In the genomic region with DNA sequence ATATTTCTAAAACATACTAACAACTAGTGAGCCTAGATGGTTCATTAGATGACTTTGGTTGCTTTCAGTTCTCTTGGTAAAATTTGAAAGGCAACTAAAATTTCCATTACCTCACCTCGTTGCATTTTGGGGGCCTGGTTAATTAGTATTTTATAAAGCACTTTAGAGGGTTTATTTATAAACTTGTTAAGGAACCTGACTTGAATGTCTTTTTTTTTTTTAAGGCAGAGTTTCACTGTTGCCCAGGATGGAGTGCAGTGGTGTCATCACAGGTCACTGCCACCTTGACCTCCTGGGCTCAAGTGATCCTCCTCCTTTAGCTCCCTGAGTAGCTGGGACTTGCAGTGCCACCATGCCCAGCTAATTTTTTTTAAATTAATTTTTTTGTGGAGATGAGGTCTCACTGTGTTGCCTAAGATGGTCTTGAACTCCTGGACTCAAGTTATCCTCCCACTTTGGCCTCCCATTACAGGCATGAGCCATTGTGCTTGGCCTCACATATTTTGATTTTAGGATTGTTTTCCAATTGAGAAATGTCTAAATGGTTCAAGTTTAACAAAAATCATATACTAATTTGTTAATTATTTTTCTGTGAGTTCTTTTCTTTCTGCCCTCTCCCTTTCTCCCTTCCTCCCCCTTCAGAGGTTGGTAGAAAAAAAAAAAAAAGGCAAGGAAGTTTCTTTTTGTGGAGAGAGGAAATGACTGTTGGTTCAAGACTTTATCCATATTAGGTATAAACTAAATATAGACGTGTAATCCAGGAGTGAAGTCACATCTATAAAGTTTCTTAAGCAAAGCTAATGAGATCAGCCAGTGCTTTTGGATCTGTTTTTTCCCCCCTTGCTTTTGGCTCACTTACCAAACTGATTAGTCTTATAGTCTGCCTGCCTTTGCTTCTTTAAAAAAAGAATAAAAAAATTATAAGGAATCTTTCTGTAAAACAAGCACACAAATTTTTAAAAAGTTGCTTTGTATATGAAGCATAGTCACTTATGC, we compare ENCODE assay signal across 8 cellular contexts. TPM values are rescaled to one million over a fixed set of nuclear protein-coding genes. Genes with fewer than 3 reads are reported as not detected.
DNase-seq lines count a peak whose midpoint lies in the region; ATAC-seq, FAIRE-seq and TF ChIP-seq lines count a peak whose summit lies in the region.

No MANE protein-coding gene starts in this region.

- TF ChIP-seq POLR2A in heart left ventricle (IDR thresholded peaks at IDR 0.05) (no peak), erythroblast (IDR thresholded peaks at IDR 0.05; ENCODE audit: low read length) (no peak)

- no peak overlapping the region for H3K4me3 ChIP-seq in GM23338
- peak overlapping the region in 4 of 12 donors; percentile 0 to 9 (median 4) for H3K4me3 ChIP-seq in heart left ventricle
- H3K4me3 ChIP-seq in stomach smooth muscle (ENCODE audit: low read length in 2 of 2), result peak overlapping the region in 1 of 2 donors; percentile 31

- H3K4me1 ChIP-seq in GM23338 (ENCODE audit: insufficient read depth) (peaks cover 23% of the 10 kb centered on the region), heart left ventricle (peaks cover 9 to 69% (median 52%) of the 10 kb centered on the region in 12 donors), stomach smooth muscle (ENCODE audit: control insufficient read depth, insufficient read depth, low read length) (peaks cover 14% of the 10 kb centered on the region)

- H3K9me3 Mint-ChIP-seq in GM23338, result no peaks in the 10 kb centered on the region

- H3K27me3 Mint-ChIP-seq in GM23338 (ENCODE audit: insufficient read depth, low read depth, poor library complexity), result peaks cover 4% of the 10 kb centered on the region

- no peaks in the 10 kb centered on the region for H3F3A ChIP-seq in GM23338 (replicated peaks; ENCODE audit: low read depth)

- no peak overlapping the region for H3K27ac Mint-ChIP-seq in GM23338

- H3K27me3 ChIP-seq in GM23338 (ENCODE audit: insufficient read depth) (no peaks in the 10 kb centered on the region), heart left ventricle (no peaks in the 10 kb centered on the region), stomach smooth muscle (ENCODE audit: control insufficient read depth in 1 of 2, insufficient read depth in 2 of 2, low read length in 2 of 2) (no peaks in the 10 kb centered on the region)

- DNase-seq in GM23338 (ENCODE audit: low spot score) (no peak), SW 1271 (lab: John Stamatoyannopoulos, UW) (peak; percentile 6 to 89), heart left ventricle (no peak), erythroblast (lab: John Stamatoyannopoulos, UW) (no peak), frontal cortex (ENCODE audit: low spot score in 2 of 2) (no peak)

- no peak overlapping the region for H2AFZ ChIP-seq in GM23338

- H3K9me3 ChIP-seq in heart left ventricle, result no peaks in the 10 kb centered on the region
- no peaks in the 10 kb centered on the region for H3K9me3 ChIP-seq in stomach smooth muscle (ENCODE audit: control insufficient read depth in 2 of 2, low read length in 2 of 2)

- no peak overlapping the region for H3K4me3 Mint-ChIP-seq in GM23338

- H3K27ac ChIP-seq in GM23338 (ENCODE audit: low read depth) (peak overlapping the region; percentile 20), heart left ventricle (peak overlapping the region; percentile 45 to 93 (median 88)), stomach smooth muscle (ENCODE audit: low read length) (peak overlapping the region; percentile 92)

- no peaks in the 10 kb centered on the region for H3K36me3 ChIP-seq in GM23338 (ENCODE audit: insufficient read depth)
- H3K36me3 ChIP-seq in heart left ventricle, result peaks cover 0 to 2% (median 0%) of the 10 kb centered on the region in 9 donors
- no peaks in the 10 kb centered on the region for H3K36me3 ChIP-seq in stomach smooth muscle (ENCODE audit: control insufficient read depth in 2 of 2, insufficient read depth in 2 of 2, low read length in 2 of 2)

- no peak for FAIRE-seq in frontal cortex (lab: Jason Lieb, UNC)

- TF ChIP-seq CTCF in GM23338 (conservative IDR thresholded peaks at IDR 0.05; ENCODE audit: low read depth in 2 of 2) (no peak), heart left ventricle (IDR thresholded peaks at IDR 0.05) (no peak)

- H3K4me1 Mint-ChIP-seq in GM23338, result peaks cover 12% of the 10 kb centered on the region

- intact Hi-C loops in heart left ventricle (cut with DNase I), result loop anchor here in 1 of 10 donors (2.0 to 10.0 kb wide), 2 partner anchors 25 to 55 kb away; a partner anchor contains a TSS

- no peak for ATAC-seq in GM23338
- ATAC-seq in heart left ventricle, result peak; percentile 62 to 91 (median 76)
- no peak for ATAC-seq in HG02759 (IDR thresholded peaks at IDR 0.05; ENCODE audit: unreplicated experiment)
- ATAC-seq in GM21367 (IDR thresholded peaks at IDR 0.05; ENCODE audit: unreplicated experiment), result no peak

- peak overlapping the region; percentile 45 to 55 for H3K9ac ChIP-seq in stomach smooth muscle (ENCODE audit: low read length in 2 of 2)

- H4K20me1 ChIP-seq in GM23338 (replicated peaks; ENCODE audit: insufficient read depth), result peaks cover 42% of the 10 kb centered on the region

- H3K9me2 ChIP-seq in GM23338 (ENCODE audit: insufficient read depth), result no peaks in the 10 kb centered on the region

- H3K4me2 ChIP-seq in GM23338, result no peak overlapping the region

- 6 to 14% (median 8%) methylated on average over 2 of the region's 2 CpGs for WGBS in heart left ventricle, 4 donors

- H3K79me2 ChIP-seq in GM23338 (replicated peaks; ENCODE audit: insufficient read depth), result peaks cover 100% of the 10 kb centered on the region

- peaks cover 23% of the 10 kb centered on the region; the same call in 2 of the 3 replicates for H3K36me3 Mint-ChIP-seq in GM23338 (ENCODE audit: low read depth)

TF ChIP-seq in GM23338, 12 proteins besides CTCF, POLR2A, EP300 and RAD21 (continues in another document):
- TF ChIP-seq JUNB (IDR thresholded peaks at IDR 0.05; ENCODE audit: unreplicated experiment), result no peak
- no peak for TF ChIP-seq NANOG (IDR thresholded peaks at IDR 0.05; ENCODE audit: borderline replicate concordance)
- TF ChIP-seq CREB1 (CRISPR knock-in tag; IDR thresholded peaks at IDR 0.05; ENCODE audit: low read depth), result no peak
- no peak for TF ChIP-seq ZNF331 (CRISPR knock-in tag; IDR thresholded peaks at IDR 0.05; ENCODE audit: low read depth)
- no peak for TF ChIP-seq EZH2phosphoT487 (IDR thresholded peaks at IDR 0.05; ENCODE audit: unreplicated experiment)
- TF ChIP-seq, protein P1, sequence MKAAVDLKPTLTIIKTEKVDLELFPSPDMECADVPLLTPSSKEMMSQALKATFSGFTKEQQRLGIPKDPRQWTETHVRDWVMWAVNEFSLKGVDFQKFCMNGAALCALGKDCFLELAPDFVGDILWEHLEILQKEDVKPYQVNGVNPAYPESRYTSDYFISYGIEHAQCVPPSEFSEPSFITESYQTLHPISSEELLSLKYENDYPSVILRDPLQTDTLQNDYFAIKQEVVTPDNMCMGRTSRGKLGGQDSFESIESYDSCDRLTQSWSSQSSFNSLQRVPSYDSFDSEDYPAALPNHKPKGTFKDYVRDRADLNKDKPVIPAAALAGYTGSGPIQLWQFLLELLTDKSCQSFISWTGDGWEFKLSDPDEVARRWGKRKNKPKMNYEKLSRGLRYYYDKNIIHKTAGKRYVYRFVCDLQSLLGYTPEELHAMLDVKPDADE (IDR thresholded peaks at IDR 0.05), result no peak
- TF ChIP-seq ZNF114 (CRISPR knock-in tag; IDR thresholded peaks at IDR 0.05), result no peak

RNA-seq across cellular contexts. Expression of a gene that starts 24.7 kb away (rescaled TPM):
- 308 and 319 TPM in 2 replicates for total RNA-seq in GM23338 (2014; rRNA removed; shearing (Covaris generic))
- polyA plus RNA-seq in GM23338 (2016; fragmentation: Nextera tagmentation; extraction: Ambion mirVana) (84.0 and 92.5 TPM in 2 replicates), heart left ventricle (100 to 1,000 TPM; 111 to 726 TPM)
- total RNA-seq in heart left ventricle (100 to 1,000 TPM; 280 to 917 (median 387) TPM), frontal cortex (106 TPM)

Comparison
In these comparisons a context has a peak if more than half of its experiments do, and no peak if none do; other contexts are left out.
1. ATAC-seq: peak in heart left ventricle (4 of 4); none in GM23338 (single experiment), HG02759 (single experiment) and GM21367 (single experiment).
2. DNase-seq: peak in SW 1271 (2 of 2); none in GM23338 (single experiment), heart left ventricle (0 of 5), erythroblast (0 of 2) and frontal cortex (0 of 2).
3. H3K27ac ChIP-seq: peak in every context shown above with its lines; median percentile 92 in stomach smooth muscle; 88 in heart left ventricle; 20 in GM23338.